Comparison of ENCODE assay signal across 22 cellular contexts in genomic region chr15:61200626-61201025, GRCh38.
"Had no signal": no experiment of that assay in that cellular context is flagged by ENCODE, and none has a peak within 500 bp of the region (broad histone marks: within the 10 kb centered on the region; RNA-seq: fewer than 3 reads in every experiment).

No MANE protein-coding gene starts in this region.

- H3K27ac ChIP-seq: foreskin keratinocyte, neutrophil, pancreas, right lobe of liver, stomach, suprapubic skin, tibial nerve had no signal

- H3K4me1 Mint-ChIP-seq: activated B cell treated with CpG ODN at 0.5 μM for 24 hours; activated naive CD8-positive, alpha-beta T cell treated with anti-CD3 and anti-CD28 coated beads for 36 hours; memory B cell; stimulated activated effector memory CD8-positive, alpha-beta T cell treated with anti-CD3 and anti-CD28 coated beads, Interleukin-12 subunit alpha, Interleukin-12 subunit beta, amount 100 ng/mL, for 72 hours had no signal

- H3K36me3 Mint-ChIP-seq: activated CD4-positive, alpha-beta memory T cell treated with anti-CD3 and anti-CD28 coated beads for 36 hours; activated naive CD8-positive, alpha-beta T cell treated with anti-CD3 and anti-CD28 coated beads for 36 hours; memory B cell; natural killer cell treated with Interleukin-12 subunit alpha and Interleukin-12 subunit beta and Interleukin-15 and Interleukin-18, amount 100 ng/mL, for 72 hours; stimulated activated effector memory CD8-positive, alpha-beta T cell treated with anti-CD3 and anti-CD28 coated beads, Interleukin-12 subunit alpha, Interleukin-12 subunit beta, amount 100 ng/mL, for 72 hours had no signal

- ATAC-seq: natural killer cell treated with Interleukin-12 subunit alpha and Interleukin-12 subunit beta and Interleukin-15 and Interleukin-18, amount 100 ng/mL, for 72 hours; pancreas; right lobe of liver; stimulated activated effector memory CD8-positive, alpha-beta T cell treated with anti-CD3 and anti-CD28 coated beads, Interleukin-12 subunit alpha, Interleukin-12 subunit beta, amount 100 ng/mL, for 72 hours had no signal

- H3K9me3 Mint-ChIP-seq: activated B cell treated with CpG ODN at 0.5 μM for 24 hours; activated CD4-positive, alpha-beta memory T cell treated with anti-CD3 and anti-CD28 coated beads for 36 hours; activated naive CD8-positive, alpha-beta T cell treated with anti-CD3 and anti-CD28 coated beads for 36 hours; memory B cell; natural killer cell treated with Interleukin-12 subunit alpha and Interleukin-12 subunit beta and Interleukin-15 and Interleukin-18, amount 100 ng/mL, for 72 hours; stimulated activated effector memory CD8-positive, alpha-beta T cell treated with anti-CD3 and anti-CD28 coated beads, Interleukin-12 subunit alpha, Interleukin-12 subunit beta, amount 100 ng/mL, for 72 hours had no signal

- DNase-seq: activated B cell treated with CpG ODN at 0.5 μM for 24 hours; activated CD4-positive, alpha-beta memory T cell treated with anti-CD3 and anti-CD28 coated beads for 36 hours; activated CD4-positive, alpha-beta T cell treated with anti-CD3 and anti-CD28 coated beads for 48 hours; activated naive CD4-positive, alpha-beta T cell treated with Interleukin-2 at 50 U/mL for 16 hours; activated naive CD8-positive, alpha-beta T cell treated with anti-CD3 and anti-CD28 coated beads for 36 hours; activated T-cell treated with anti-CD3 and anti-CD28 coated beads, Interleukin-2, amount 50 U/mL, for 48 hours; central memory CD4-positive, alpha-beta T cell; dermis blood vessel endothelial cell; effector CD8-positive, alpha-beta T cell; foreskin keratinocyte; hippocampal formation; pancreas; right lobe of liver; small intestine; stimulated activated CD4-positive, alpha-beta T cell treated with anti-CD3 and anti-CD28 coated beads, Interleukin-2, amount 100 ng/mL, for 24 hours; stomach had no signal

- H3K27ac Mint-ChIP-seq: activated B cell treated with CpG ODN at 0.5 μM for 24 hours; activated CD4-positive, alpha-beta memory T cell treated with anti-CD3 and anti-CD28 coated beads for 36 hours; activated naive CD8-positive, alpha-beta T cell treated with anti-CD3 and anti-CD28 coated beads for 36 hours; memory B cell; natural killer cell treated with Interleukin-12 subunit alpha and Interleukin-12 subunit beta and Interleukin-15 and Interleukin-18, amount 100 ng/mL, for 72 hours; stimulated activated effector memory CD8-positive, alpha-beta T cell treated with anti-CD3 and anti-CD28 coated beads, Interleukin-12 subunit alpha, Interleukin-12 subunit beta, amount 100 ng/mL, for 72 hours had no signal

- H3K27me3 Mint-ChIP-seq: activated naive CD8-positive, alpha-beta T cell treated with anti-CD3 and anti-CD28 coated beads for 36 hours had no signal

- H3K9me3 ChIP-seq: neutrophil, pancreas, right lobe of liver, stomach, suprapubic skin, tibial nerve had no signal

- H3K4me3 ChIP-seq: pancreas, right lobe of liver, stomach, suprapubic skin, tibial nerve had no signal

- H3K4me1 ChIP-seq: foreskin keratinocyte, pancreas, right lobe of liver had no signal

- H3K27me3 ChIP-seq: foreskin keratinocyte, neutrophil, pancreas, right lobe of liver, stomach, suprapubic skin, tibial nerve had no signal

- H3K36me3 ChIP-seq: neutrophil, pancreas, right lobe of liver, stomach, suprapubic skin, tibial nerve had no signal

- H3K4me3 Mint-ChIP-seq: activated B cell treated with CpG ODN at 0.5 μM for 24 hours; activated CD4-positive, alpha-beta memory T cell treated with anti-CD3 and anti-CD28 coated beads for 36 hours; activated naive CD8-positive, alpha-beta T cell treated with anti-CD3 and anti-CD28 coated beads for 36 hours; memory B cell; natural killer cell treated with Interleukin-12 subunit alpha and Interleukin-12 subunit beta and Interleukin-15 and Interleukin-18, amount 100 ng/mL, for 72 hours; stimulated activated effector memory CD8-positive, alpha-beta T cell treated with anti-CD3 and anti-CD28 coated beads, Interleukin-12 subunit alpha, Interleukin-12 subunit beta, amount 100 ng/mL, for 72 hours had no signal
